ENCODE assay signal across 8 cellular contexts in the genomic region with DNA sequence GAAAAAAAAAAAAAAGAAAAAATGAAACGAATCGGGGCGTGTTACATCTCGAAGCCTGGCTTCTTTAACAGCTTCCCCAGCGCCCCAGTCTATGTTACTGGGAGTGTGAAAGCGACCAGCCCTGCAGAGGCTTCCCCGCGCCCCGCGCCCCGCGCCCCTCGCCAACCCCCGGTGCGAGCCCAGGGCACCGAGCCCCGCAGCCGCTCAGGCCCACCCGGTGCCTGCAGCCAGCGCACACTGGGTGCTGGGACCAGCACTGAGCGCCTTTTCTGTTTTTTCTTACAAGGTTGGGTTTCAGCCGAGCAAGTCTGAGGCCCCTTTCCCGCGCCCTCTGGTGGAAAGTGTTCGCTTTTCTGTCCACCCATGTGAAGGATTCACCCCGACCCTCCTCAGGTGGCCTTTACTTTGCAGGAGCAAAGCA. TPM values are rescaled to one million over a fixed set of nuclear protein-coding genes. Genes with fewer than 3 reads are reported as not detected.
DNase-seq lines count a peak whose midpoint lies in the region; ATAC-seq and TF ChIP-seq lines count a peak whose summit lies in the region.

No MANE protein-coding gene starts in this region.

- H3K9me3 Mint-ChIP-seq in chondrocyte (ENCODE audit: low read depth) = peaks cover 4% of the 10 kb centered on the region

- ATAC-seq in GM18502 (IDR thresholded peaks at IDR 0.05; ENCODE audit: poor library complexity, unreplicated experiment) (peak; percentile 91), HG03521 (IDR thresholded peaks at IDR 0.05; ENCODE audit: unreplicated experiment) (peak; percentile 54)

- intact Hi-C loops in lower leg skin (cut with DNase I; ENCODE audit: low total_unique reads) = no loop called here

- H3K4me3 Mint-ChIP-seq in chondrocyte (ENCODE audit: unreplicated experiment) = no peak overlapping the region

- 12 to 14% methylated on average over 26 of the region's 26 CpGs for WGBS in lower leg skin, 2 donors

- peaks cover 8% of the 10 kb centered on the region for H3K36me3 Mint-ChIP-seq in chondrocyte (ENCODE audit: low read depth)

- TF ChIP-seq POLR2A in lower leg skin (IDR thresholded peaks at IDR 0.05) = no peak

- H3K4me1 Mint-ChIP-seq in chondrocyte (ENCODE audit: low read depth) = peaks cover 6% of the 10 kb centered on the region

- DNase-seq in activated CD4-positive, CD25-positive, alpha-beta regulatory T cell treated with anti-CD3 and anti-CD28 coated beads, Interleukin-2, amount 50 U/mL, for 16 hours (ENCODE audit: low read depth, low spot score) = peak; percentile 17
- DNase-seq in chondrocyte (ENCODE audit: low spot score) (no peak), lower leg skin (ENCODE audit: low spot score in 2 of 2) (peak; percentile 25 to 88), amniotic stem cell (lab: John Stamatoyannopoulos, UW) (no peak), cerebellar nuclear complex (lab: John Stamatoyannopoulos, UW) (no peak)
- DNase-seq in stimulated activated CD8-positive, alpha-beta memory T cell treated with anti-CD3 and anti-CD28 coated beads, Interleukin-2, amount 100 ng/mL, for 1 hour (ENCODE audit: low read depth in 2 of 2) = peak; percentile 15 to 40

- peaks cover 12% of the 10 kb centered on the region for H3K27me3 Mint-ChIP-seq in chondrocyte (ENCODE audit: low read depth)

- TF ChIP-seq CTCF in chondrocyte (IDR thresholded peaks at IDR 0.05) (peak; percentile 67), lower leg skin (IDR thresholded peaks at IDR 0.05) (no peak)

- no peak overlapping the region for H3K27ac Mint-ChIP-seq in chondrocyte (ENCODE audit: unreplicated experiment)

- H3K4me3 ChIP-seq in lower leg skin (ENCODE audit: low read depth, poor library complexity, severe bottlenecking) = no peak overlapping the region

RNA-seq across cellular contexts. Expression of a gene that starts 42.1 kb away (rescaled TPM):
- total RNA-seq in chondrocyte = 25.0 to 30.0 TPM (median 27.9 TPM) in 3 replicates
- total RNA-seq in lower leg skin = 10 to 100 TPM; 16.3 to 32.7 (median 25.9) TPM

RNA-seq across cellular contexts. Expression of a gene that starts 42.2 kb away (rescaled TPM):
- total RNA-seq in chondrocyte (0.10 to 1.3 TPM (median 0.15 TPM) in 3 replicates), lower leg skin (1 to 10 TPM in 1 of 4 donors, under 1 TPM in 3; 0.13 to 1.2 (median 0.32) TPM)

Comparison
In these comparisons a context has a peak if more than half of its experiments do, and no peak if none do; other contexts are left out.
1. DNase-seq: peak in activated CD4-positive, CD25-positive, alpha-beta regulatory T cell treated with anti-CD3 and anti-CD28 coated beads, Interleukin-2, amount 50 U/mL, for 16 hours (single experiment), lower leg skin (2 of 2) and stimulated activated CD8-positive, alpha-beta memory T cell treated with anti-CD3 and anti-CD28 coated beads, Interleukin-2, amount 100 ng/mL, for 1 hour (2 of 2); none in chondrocyte (single experiment), amniotic stem cell (single experiment) and cerebellar nuclear complex (0 of 2).